Comparison of ENCODE assay signal across 18 cellular contexts in the genomic region with DNA sequence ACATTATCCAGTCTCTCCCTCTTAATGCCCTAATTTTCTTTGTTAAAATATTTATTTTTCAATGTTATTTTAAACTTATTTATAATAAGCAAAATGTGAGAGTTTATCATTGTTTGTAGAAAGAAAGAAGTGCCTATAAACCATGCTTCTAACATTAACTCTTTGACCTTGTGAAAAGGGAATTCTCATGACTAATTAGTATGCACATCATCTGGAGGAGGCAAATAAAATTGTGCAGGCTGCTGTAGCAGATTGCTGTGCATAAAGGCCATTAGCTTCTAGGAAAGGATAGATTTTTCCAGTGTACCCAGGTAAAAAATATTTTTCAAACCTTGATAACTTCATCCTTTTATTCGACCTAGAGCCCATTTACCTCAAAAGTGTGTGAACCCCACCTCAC.
DNase-seq lines count a peak whose midpoint lies in the region; ATAC-seq, FAIRE-seq and TF ChIP-seq lines count a peak whose summit lies in the region.
"Had no signal": no experiment of that assay in that cellular context is flagged by ENCODE, and none has a peak within 500 bp of the region (broad histone marks: within the 10 kb centered on the region; RNA-seq: fewer than 3 reads in every experiment).

No MANE protein-coding gene starts in this region.

- H3F3A ChIP-seq in smooth muscle cell (ENCODE audit: low read depth) = peaks cover 7% of the 10 kb centered on the region

- H3K9ac ChIP-seq in Karpas-422 (ENCODE audit: low read length) (no peak overlapping the region), smooth muscle cell (ENCODE audit: low read depth) (no peak overlapping the region)
- H3K9ac ChIP-seq: BLaER1 had no signal

- DNase-seq in DMS 273 (lab: John Stamatoyannopoulos, UW; ENCODE audit: unreplicated experiment) = peak; percentile 59
- DNase-seq in Karpas-422 = no peak
- DNase-seq in smooth muscle cell (lab: John Stamatoyannopoulos, UW; ENCODE audit: unreplicated experiment) = no peak
- DNase-seq in NCI-H1105 (lab: John Stamatoyannopoulos, UW) = no peak
- DNase-seq in NCI-H146 treated with DMSO at 0.1 percent for 48 hours (lab: John Stamatoyannopoulos, UW; ENCODE audit: unreplicated experiment) = no peak
- DNase-seq: 8988T; CD4-positive, alpha-beta memory T cell; DMS53; DND-41; HCEC 1CT had no signal

- H3K36me3 ChIP-seq in Karpas-422 (ENCODE audit: insufficient read depth, low read length) (no peaks in the 10 kb centered on the region), smooth muscle cell (ENCODE audit: low read depth) (no peaks in the 10 kb centered on the region)
- H3K36me3 ChIP-seq: BLaER1 had no signal

- peak overlapping the region; percentile 85; the same call in 1 of the 2 replicates for H3K27ac ChIP-seq in Karpas-422 (ENCODE audit: low read length)
- peak overlapping the region; percentile 78 for H3K27ac ChIP-seq in smooth muscle cell (ENCODE audit: low read depth)
- H3K27ac ChIP-seq: BLaER1, HL-60 had no signal

- 88% methylated on average over 1 of the region's 1 CpG for WGBS in smooth muscle cell (ENCODE audit: low lambda C conversion rate)

- peak; percentile 24 for FAIRE-seq in islet of Langerhans (lab: Jason Lieb, UNC)
- FAIRE-seq: G401.6, GM12891, H54 had no signal

- no peaks in the 10 kb centered on the region for H3K9me2 ChIP-seq in Karpas-422 (replicated peaks; ENCODE audit: insufficient read depth, low read length)

- ATAC-seq in GM18873 (IDR thresholded peaks at IDR 0.05; ENCODE audit: low FRiP score, unreplicated experiment) = no peak
- ATAC-seq: GM23338 had no signal

- H2AFZ ChIP-seq in Karpas-422 (ENCODE audit: low read length) (no peak overlapping the region), smooth muscle cell (ENCODE audit: low read depth) (no peak overlapping the region)
- H2AFZ ChIP-seq: GM23338 had no signal

- H3K4me1 ChIP-seq in Karpas-422 (ENCODE audit: low read length) (peaks cover 81% of the 10 kb centered on the region), smooth muscle cell (ENCODE audit: low read depth) (peaks cover 7% of the 10 kb centered on the region)

- no peaks in the 10 kb centered on the region for H3K79me2 ChIP-seq in Karpas-422 (ENCODE audit: low read length)
- no peaks in the 10 kb centered on the region for H3K79me2 ChIP-seq in smooth muscle cell (ENCODE audit: low read depth)

- H3K4me2 ChIP-seq in Karpas-422 (ENCODE audit: low read depth, low read length, poor library complexity, severe bottlenecking) (no peak overlapping the region), smooth muscle cell (peak overlapping the region; percentile 32)
- H3K4me2 ChIP-seq: BLaER1, GM23338 had no signal

- TF ChIP-seq CTCF in smooth muscle cell (IDR thresholded peaks at IDR 0.05; ENCODE audit: borderline replicate concordance, insufficient read depth, poor library complexity, severe bottlenecking) = no peak

- H3K9me3 ChIP-seq in Karpas-422 (ENCODE audit: low read length) = no peaks in the 10 kb centered on the region
- no peaks in the 10 kb centered on the region for H3K9me3 ChIP-seq in smooth muscle cell (replicated peaks; ENCODE audit: low read depth)
- H3K9me3 ChIP-seq: BLaER1 had no signal

- H4K20me1 ChIP-seq in Karpas-422 (ENCODE audit: insufficient read depth, low read depth, low read length) (no peaks in the 10 kb centered on the region), smooth muscle cell (ENCODE audit: low read depth) (no peaks in the 10 kb centered on the region)
- H4K20me1 ChIP-seq: BLaER1 had no signal

- H3K27me3 ChIP-seq in Karpas-422 (ENCODE audit: low read length) = no peaks in the 10 kb centered on the region
- H3K27me3 ChIP-seq in smooth muscle cell (ENCODE audit: low read depth) = no peaks in the 10 kb centered on the region
- H3K27me3 ChIP-seq: BLaER1 had no signal

- no peak overlapping the region for H3K4me3 ChIP-seq in Karpas-422 (ENCODE audit: low read length)
- no peak overlapping the region for H3K4me3 ChIP-seq in smooth muscle cell
- H3K4me3 ChIP-seq: BLaER1, GM23338 had no signal
